Comparison of ENCODE assay signal across 1 cellular context in genomic region chr7:111873963-111874693, GRCh38.
TF ChIP-seq lines count a peak whose summit lies in the region.

No MANE protein-coding gene starts in this region.

TF ChIP-seq in HepG2, 621 proteins besides CTCF, POLR2A, EP300 and RAD21 (continued from another document):
- TF ChIP-seq TIGD3 (CRISPR knock-in tag; IDR thresholded peaks at IDR 0.05; ENCODE audit: borderline replicate concordance) (no peak), POLR2AphosphoS5 (IDR thresholded peaks at IDR 0.05; ENCODE audit: low read depth, low read length) (no peak), NFKB2 (CRISPR knock-in tag; IDR thresholded peaks at IDR 0.05; ENCODE audit: borderline replicate concordance) (no peak)
